Comparison of ENCODE assay signal across 17 cellular contexts in the genomic region with DNA sequence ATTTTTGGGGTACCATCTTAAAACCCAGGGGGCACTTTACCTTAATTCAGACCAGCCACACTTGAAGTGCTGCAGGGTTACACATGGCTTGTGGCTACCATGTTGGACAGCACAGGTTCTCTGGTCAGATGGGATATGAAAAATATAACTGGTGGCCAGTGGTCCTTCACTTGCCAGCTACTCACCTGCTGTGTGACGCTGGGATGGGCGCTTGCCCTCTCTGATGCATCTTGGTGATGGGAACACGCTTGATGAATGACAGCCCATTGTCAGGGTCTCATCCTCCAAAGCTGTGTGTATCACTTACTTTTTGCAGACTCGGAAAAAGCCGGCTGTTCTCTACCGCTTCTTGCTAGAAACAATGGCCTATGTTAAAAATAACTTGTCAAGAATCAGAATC. TPM values are rescaled to one million over a fixed set of nuclear protein-coding genes. Genes with fewer than 3 reads are reported as not detected.
A peak's percentile ranks its signal among the peaks of the same experiment; 100 is the strongest.
DNase-seq lines count a peak whose midpoint lies in the region; ATAC-seq, FAIRE-seq and TF ChIP-seq lines count a peak whose summit lies in the region.
"Had no signal": no experiment of that assay in that cellular context is flagged by ENCODE, and none has a peak within 500 bp of the region (broad histone marks: within the 10 kb centered on the region; RNA-seq: fewer than 3 reads in every experiment).

No MANE protein-coding gene starts in this region.

- no peak for ATAC-seq in Panc1
- ATAC-seq: CD8-positive, alpha-beta T cell had no signal

- no peak overlapping the region for H4K5ac ChIP-seq in H1 (ENCODE audit: insufficient read length, low read depth, low read length)

- peak; percentile 18 for DNase-seq in activated naive CD4-positive, alpha-beta T cell treated with anti-CD3 and anti-CD28 coated beads, Interleukin-2, amount 10 ng/mL, durations not matched to agents 7 days and 5 days
- DNase-seq in activated naive CD4-positive, alpha-beta T cell treated with anti-CD3 and anti-CD28 coated beads, Interleukin-2, amount 50 U/mL, for 16 hours: no peak
- DNase-seq in Panc1 (ENCODE audit: low read depth, low spot score) (no peak), H1 (ENCODE audit: low read depth in 1 of 2, low spot score in 2 of 2) (no peak), NCI-H1092 treated with DMSO at 0.1 percent for 48 hours (lab: John Stamatoyannopoulos, UW) (no peak), occipital lobe (lab: John Stamatoyannopoulos, UW) (no peak), GM13977 (ENCODE audit: low spot score) (no peak)
- peak; percentile 22 for DNase-seq in stimulated activated CD8-positive, alpha-beta memory T cell treated with anti-CD3 and anti-CD28 coated beads, Interleukin-4, amount 100 ng/mL, for 48 hours
- DNase-seq: CD8-positive, alpha-beta T cell; GOT3; Kasumi-1; NCI-H1930; NCI-H2171; NCI-H446 treated with DMSO at 0.1 percent for 48 hours; NCI-H748 treated with DMSO at 0.1 percent for 48 hours; PC-9; SHP77 treated with DMSO at 0.1 percent for 48 hours had no signal

- H3K23me2 ChIP-seq in H1 (ENCODE audit: low read depth, low read length): no peaks in the 10 kb centered on the region

- H2BK120ac ChIP-seq in H1 (replicated peaks; ENCODE audit: low read depth, low read length): no peak overlapping the region

- H3K18ac ChIP-seq in H1 (ENCODE audit: extremely low read depth, low read length): no peak overlapping the region

- peaks cover 0 to 7% of the 10 kb centered on the region in 2 experiments for H4K20me1 ChIP-seq in H1 (replicated peaks in 1 of 2; ENCODE audit: control insufficient read depth in 1 of 2, insufficient read depth in 2 of 2, low read length in 2 of 2)

- H3K4me3 ChIP-seq in Panc1 (ENCODE audit: low read depth in 2 of 2, low read length in 2 of 2) (no peak overlapping the region), H1 (ENCODE audit: extremely low read depth in 1 of 4, insufficient read depth in 2 of 4, low read depth in 3 of 4, low read length in 4 of 4) (no peak overlapping the region)
- H3K4me3 ChIP-seq: PC-9 had no signal

- TF ChIP-seq CTCF in Panc1 (IDR thresholded peaks at IDR 0.05) (no peak), H1 (IDR thresholded peaks at IDR 0.05; ENCODE audit: control extremely low read depth in 1 of 3, insufficient read depth in 1 of 3, low read depth in 1 of 3, low read length in 3 of 3) (no peak), GM13977 (IDR thresholded peaks at IDR 0.05; ENCODE audit: extremely low read depth, insufficient read depth, missing control alignments) (no peak)

- no peak overlapping the region for H3K27ac Mint-ChIP-seq in activated naive CD4-positive, alpha-beta T cell treated with anti-CD3 and anti-CD28 coated beads, Interleukin-2, amount 10 ng/mL, durations not matched to agents 7 days and 5 days
- H3K27ac Mint-ChIP-seq: CD8-positive, alpha-beta T cell had no signal

- no peak overlapping the region for H4K8ac ChIP-seq in H1 (ENCODE audit: extremely low read depth, insufficient read depth, low read length)

- WGBS in H1 (ENCODE audit: extremely low coverage in 1 of 2, insufficient coverage in 1 of 2, insufficient read length in 1 of 2, insufficient replicate concordance in 2 of 2, low coverage in 1 of 2, low lambda C conversion rate in 2 of 2, missing lambda C conversion rate in 1 of 2), 2 experiments: 93% methylated on average over 6 of the region's 6 CpGs; no CpG with 5 or more reads in 1 of the 2 experiments

- H3K4me1 ChIP-seq in Panc1 (ENCODE audit: control insufficient read depth, insufficient read depth, low read length) (peaks cover 38% of the 10 kb centered on the region), H1 (replicated peaks in 1 of 4; ENCODE audit: control insufficient read depth in 3 of 4, insufficient read depth in 4 of 4, low read length in 3 of 4) (no peaks in the 10 kb centered on the region)

- no peak overlapping the region for H4K91ac ChIP-seq in H1 (replicated peaks; ENCODE audit: insufficient read length, low read length)

- peaks cover 3% of the 10 kb centered on the region for H3K36me3 ChIP-seq in Panc1 (ENCODE audit: control insufficient read depth, insufficient read depth, low read length)
- H3K36me3 ChIP-seq in H1 (ENCODE audit: control insufficient read depth in 2 of 4, insufficient read depth in 4 of 4, low read length in 3 of 4): peaks cover 8 to 24% (median 15%) of the 10 kb centered on the region in 4 experiments; a peak in 7 of 8 replicates

- no peak overlapping the region for H3K56ac ChIP-seq in H1 (replicated peaks; ENCODE audit: insufficient read length, low read depth, low read length)

- TF ChIP-seq EP300 in H1 (IDR thresholded peaks at IDR 0.05; ENCODE audit: borderline replicate concordance in 1 of 2, low read depth in 2 of 2, low read length in 2 of 2): no peak

- H3K27ac ChIP-seq in Panc1 (ENCODE audit: low read length): peak overlapping the region; percentile 83
- H3K27ac ChIP-seq in H1 (ENCODE audit: low read depth, low read length): no peak overlapping the region
- H3K27ac ChIP-seq: PC-9 had no signal

- no peaks in the 10 kb centered on the region for H3K79me1 ChIP-seq in H1 (ENCODE audit: low read depth, low read length)

- CTCF ChIA-PET in activated naive CD4-positive, alpha-beta T cell treated with anti-CD3 and anti-CD28 coated beads, Interleukin-2, amount 10 ng/mL, durations not matched to agents 7 days and 5 days (lab: Charles Lee): no interaction called here
- CTCF ChIA-PET in Panc1 (lab: Charles Lee): interaction anchor here (0.6 to 0.7 kb wide), 2 partner anchors 140 to 267 kb away, joined by 3 to 8 read pairs; no protein-coding TSS in a partner anchor
- CTCF ChIA-PET in H1 (lab: Charles Lee; ENCODE audit: partially characterized antibody): interaction anchor here (0.8 to 5.3 kb wide), 15 partner anchors 7 to 427 kb away, joined by 3 to 35 read pairs (median 4); no protein-coding TSS in a partner anchor

- H2AK5ac ChIP-seq in H1 (ENCODE audit: low read depth, low read length): no peak overlapping the region

- H3K9me3 ChIP-seq in Panc1 (ENCODE audit: control insufficient read depth, insufficient read depth, low read depth, low read length) (no peaks in the 10 kb centered on the region), H1 (ENCODE audit: insufficient read depth in 2 of 2, low read depth in 1 of 2, low read length in 1 of 2) (no peaks in the 10 kb centered on the region)

- H3K4me2 ChIP-seq in H1 (ENCODE audit: insufficient read depth in 1 of 2, low read depth in 2 of 2, low read length in 2 of 2): no peak overlapping the region
- H3K4me2 ChIP-seq: PC-9 had no signal

- no peak overlapping the region for H3K9ac ChIP-seq in H1 (replicated peaks in 1 of 4; ENCODE audit: extremely low read depth in 1 of 4, low read depth in 3 of 4, low read length in 3 of 4)

- TF ChIP-seq RAD21 in H1 (IDR thresholded peaks at IDR 0.05 in 1 of 2, conservative IDR thresholded peaks at IDR 0.05 in 1 of 2; ENCODE audit: low read depth in 2 of 2, low read length in 2 of 2): no peak

- no peak overlapping the region for H2AFZ ChIP-seq in H1 (ENCODE audit: low read length)
- H2AFZ ChIP-seq: PC-9 had no signal

- peaks cover 0 to 6% of the 10 kb centered on the region in 2 experiments; a peak in 1 of 4 replicates for H3K79me2 ChIP-seq in H1 (ENCODE audit: control insufficient read depth in 1 of 2, insufficient read depth in 2 of 2, low read length in 2 of 2)

- no peaks in the 10 kb centered on the region for H3K27me3 Mint-ChIP-seq in activated naive CD4-positive, alpha-beta T cell treated with anti-CD3 and anti-CD28 coated beads, Interleukin-2, amount 10 ng/mL, durations not matched to agents 7 days and 5 days

- no peak for TF ChIP-seq POLR2A in H1 (IDR thresholded peaks at IDR 0.05; ENCODE audit: control extremely low read depth in 1 of 2, low read depth in 2 of 2, low read length in 2 of 2)

- H3K9me3 Mint-ChIP-seq in activated naive CD4-positive, alpha-beta T cell treated with anti-CD3 and anti-CD28 coated beads, Interleukin-2, amount 10 ng/mL, durations not matched to agents 7 days and 5 days: no peaks in the 10 kb centered on the region
- H3K9me3 Mint-ChIP-seq: CD8-positive, alpha-beta T cell had no signal

- no peak overlapping the region for H2BK20ac ChIP-seq in H1 (ENCODE audit: low read length)

- BruUV-seq in Panc1 (replicated peaks; lab: Mats Ljungman, UMichigan): no TSS peak

- no peak overlapping the region for H3K14ac ChIP-seq in H1 (ENCODE audit: insufficient read length)

- no peak overlapping the region for H3K4me3 Mint-ChIP-seq in activated naive CD4-positive, alpha-beta T cell treated with anti-CD3 and anti-CD28 coated beads, Interleukin-2, amount 10 ng/mL, durations not matched to agents 7 days and 5 days
- H3K4me3 Mint-ChIP-seq: CD8-positive, alpha-beta T cell had no signal

- no peaks in the 10 kb centered on the region for H3K27me3 ChIP-seq in Panc1 (ENCODE audit: control insufficient read depth, insufficient read depth, low read length)
- H3K27me3 ChIP-seq in H1 (replicated peaks in 1 of 4; ENCODE audit: control insufficient read depth in 3 of 4, extremely low read depth in 1 of 4, insufficient read depth in 3 of 4, low read length in 3 of 4): no peaks in the 10 kb centered on the region

- no peak overlapping the region for H2BK15ac ChIP-seq in H1 (ENCODE audit: low read length)

- POLR2A ChIA-PET in Panc1 (lab: Charles Lee) (interaction anchor here (0.7 kb wide), 1 partner anchor 35 kb away, joined by 8 read pairs; no protein-coding TSS in a partner anchor), H1 (lab: Charles Lee; ENCODE audit: partially characterized antibody) (interaction anchor here (0.8 to 1.8 kb wide), 4 partner anchors 10 to 431 kb away, joined by 3 to 8 read pairs (median 3); no protein-coding TSS in a partner anchor)

- no peak overlapping the region for H2BK5ac ChIP-seq in H1 (ENCODE audit: low read depth, low read length)

- H2BK12ac ChIP-seq in H1 (ENCODE audit: low read depth, low read length): no peak overlapping the region

- H3K36me3 Mint-ChIP-seq in activated naive CD4-positive, alpha-beta T cell treated with anti-CD3 and anti-CD28 coated beads, Interleukin-2, amount 10 ng/mL, durations not matched to agents 7 days and 5 days: peaks cover 35% of the 10 kb centered on the region
- H3K36me3 Mint-ChIP-seq: CD8-positive, alpha-beta T cell had no signal

- H3K4me1 Mint-ChIP-seq in activated naive CD4-positive, alpha-beta T cell treated with anti-CD3 and anti-CD28 coated beads, Interleukin-2, amount 10 ng/mL, durations not matched to agents 7 days and 5 days: peaks cover 2% of the 10 kb centered on the region

- H3K23ac ChIP-seq in H1 (ENCODE audit: insufficient read length): no peak overlapping the region

- in situ Hi-C loops in Panc1 (cut with HindIII; ENCODE audit: low pct_unique_long_range_greater_than_20kb, low sequenced_read_pairs): no loop called here
- in situ Hi-C loops in GM13977 (cut with MboI; ENCODE audit: low pct_unique_long_range_greater_than_20kb, low sequenced_read_pairs, unreplicated experiment): no loop called here

- FAIRE-seq in H1 (lab: Jason Lieb, UNC): no peak

- no peak overlapping the region for H3K4ac ChIP-seq in H1 (replicated peaks; ENCODE audit: insufficient read length, low read depth, low read length)

- intact Hi-C loops in Panc1 (cut with micrococcal nuclease; ENCODE audit: unreplicated experiment): no loop called here

RNA-seq across cellular contexts. Expression of a gene that starts 22.5 kb away (rescaled TPM):
- total RNA-seq in Panc1 (2021; ENCODE audit: unreplicated experiment) (87.0 TPM), occipital lobe (1.9 TPM)
- 65.2 TPM for polyA plus RNA-seq in Panc1 (2012; ENCODE audit: insufficient read length)
- total RNA-seq in H1 (2021; fragmentation: NEBNext Ultra II Directional; extraction: Animal tissue kit (Norgen Biotek cat#: 25700)): 56.6 and 60.5 TPM in 2 replicates
- 39.3 and 49.3 TPM in 2 replicates for polyA plus RNA-seq in H1 (2011; rRNA removed)
- 50.9 TPM for polyA plus RNA-seq in H1 (2011; cell fraction: cytosol; rRNA removed)
- 97.3 TPM for polyA plus RNA-seq in H1 (2011; cell fraction: nucleus; rRNA removed)
- polyA plus RNA-seq in H1 (2012, experiment 1 of 2): 37.8 to 45.6 TPM (median 39.2 TPM) in 4 replicates
- 9.4 TPM for polyA plus RNA-seq in H1 (2012, experiment 2 of 2)
- polyA plus RNA-seq in H1 (2013, experiment 1 of 2): 42.7 TPM
- polyA plus RNA-seq in H1 (2013, experiment 2 of 2): 40.0 TPM
- polyA minus RNA-seq in H1 (2011; rRNA and poly(A)+ RNA removed): 157 and 160 TPM in 2 replicates
- 51.7 TPM for polyA minus RNA-seq in H1 (2011; cell fraction: cytosol; rRNA and poly(A)+ RNA removed)
- polyA minus RNA-seq in H1 (2011; cell fraction: nucleus; rRNA and poly(A)+ RNA removed): 52.7 TPM

RNA-seq across cellular contexts. Expression of a gene that starts 53.7 kb away (rescaled TPM):
- not detected for total RNA-seq in Panc1 (2021; ENCODE audit: unreplicated experiment)
- polyA plus RNA-seq in Panc1 (2012; ENCODE audit: insufficient read length): 0.13 TPM
- total RNA-seq in H1 (2021; fragmentation: NEBNext Ultra II Directional; extraction: Animal tissue kit (Norgen Biotek cat#: 25700)): not detected in 2 replicates
- polyA plus RNA-seq in H1 (2011; rRNA removed): not detected in 2 replicates
- not detected for polyA plus RNA-seq in H1 (2011; cell fraction: cytosol; rRNA removed)
- polyA plus RNA-seq in H1 (2011; cell fraction: nucleus; rRNA removed): not detected
- polyA plus RNA-seq in H1 (2012, experiment 1 of 2): not detected in 4 replicates
- not detected for polyA plus RNA-seq in H1 (2012, experiment 2 of 2)
- polyA plus RNA-seq in H1 (2013, experiment 1 of 2): not detected
- not detected for polyA plus RNA-seq in H1 (2013, experiment 2 of 2)
- polyA minus RNA-seq in H1 (2011; rRNA and poly(A)+ RNA removed): not detected in 2 replicates
- polyA minus RNA-seq in H1 (2011; cell fraction: cytosol; rRNA and poly(A)+ RNA removed): not detected
- polyA minus RNA-seq in H1 (2011; cell fraction: nucleus; rRNA and poly(A)+ RNA removed): not detected
- not detected for total RNA-seq in occipital lobe
- total RNA-seq: CD8-positive, alpha-beta T cell had no signal

Comparison
In these comparisons a context has a peak if more than half of its experiments do, and no peak if none do; other contexts are left out.
1. DNase-seq: peak in activated naive CD4-positive, alpha-beta T cell treated with anti-CD3 and anti-CD28 coated beads, Interleukin-2, amount 10 ng/mL, durations not matched to agents 7 days and 5 days (single experiment) and stimulated activated CD8-positive, alpha-beta memory T cell treated with anti-CD3 and anti-CD28 coated beads, Interleukin-4, amount 100 ng/mL, for 48 hours (single experiment); none in activated naive CD4-positive, alpha-beta T cell treated with anti-CD3 and anti-CD28 coated beads, Interleukin-2, amount 50 U/mL, for 16 hours (single experiment), Panc1 (single experiment), H1 (0 of 2), NCI-H1092 treated with DMSO at 0.1 percent for 48 hours (single experiment), occipital lobe (single experiment) and GM13977 (single experiment).
2. RNA of a gene that starts 22.5 kb away (total RNA-seq): 87.0 TPM in Panc1 (single experiment) and 56.6 to 60.5 TPM in H1; 1.9 TPM in occipital lobe (single experiment); every median in the first group is over 10 times any median in the second.